Comparison of ENCODE assay signal across 11 cellular contexts in genomic region chr22:50192825-50193204, GRCh38. TPM values are rescaled to one million over a fixed set of nuclear protein-coding genes. Genes with fewer than 3 reads are reported as not detected.
DNase-seq lines count a peak whose midpoint lies in the region; ATAC-seq lines count a peak whose summit lies in the region.
"Had no signal": no experiment of that assay in that cellular context is flagged by ENCODE, and none has a peak within 500 bp of the region (broad histone marks: within the 10 kb centered on the region; RNA-seq: fewer than 3 reads in every experiment).

No MANE protein-coding gene starts in this region.

- H3K4me1 Mint-ChIP-seq in activated CD8-positive, alpha-beta memory T cell treated with anti-CD3 and anti-CD28 coated beads, Interleukin-2, amount 10 ng/mL, durations not matched to agents 7 days and 5 days = peaks cover 41% of the 10 kb centered on the region
- peaks cover 33% of the 10 kb centered on the region for H3K4me1 Mint-ChIP-seq in activated CD4-positive, alpha-beta T cell treated with anti-CD3 and anti-CD28 coated beads for 36 hours
- peaks cover 44 to 84% of the 10 kb centered on the region in 2 donors for H3K4me1 Mint-ChIP-seq in stimulated activated naive B cell treated with anti-CD40 and anti-IgM and Interleukin-4, amounts not matched to agents 10 μg/mL and 1 μg/mL and 100 μg/mL, for 72 hours

- peaks cover 19% of the 10 kb centered on the region for H3K36me3 Mint-ChIP-seq in activated CD8-positive, alpha-beta memory T cell treated with anti-CD3 and anti-CD28 coated beads, Interleukin-2, amount 10 ng/mL, durations not matched to agents 7 days and 5 days
- H3K36me3 Mint-ChIP-seq in activated CD4-positive, alpha-beta T cell treated with anti-CD3 and anti-CD28 coated beads for 36 hours (ENCODE audit: low read depth) = peaks cover 22% of the 10 kb centered on the region
- peaks cover 31 to 41% of the 10 kb centered on the region in 2 donors for H3K36me3 Mint-ChIP-seq in stimulated activated naive B cell treated with anti-CD40 and anti-IgM and Interleukin-4, amounts not matched to agents 10 μg/mL and 1 μg/mL and 100 μg/mL, for 72 hours

- peak overlapping the region; percentile 52 for H3K27ac ChIP-seq in caudate nucleus (ENCODE audit: low read depth, low read length)

- DNase-seq in activated CD8-positive, alpha-beta memory T cell treated with anti-CD3 and anti-CD28 coated beads, Interleukin-2, amount 10 ng/mL, durations not matched to agents 7 days and 5 days = peak; percentile 64
- no peak for DNase-seq in activated CD8-positive, alpha-beta memory T cell treated with anti-CD3 and anti-CD28 coated beads, Interleukin-2, amount 50 U/mL, for 48 hours
- DNase-seq in activated CD4-positive, alpha-beta T cell treated with anti-CD3 and anti-CD28 coated beads for 36 hours = peak; percentile 52
- DNase-seq in caudate nucleus (lab: John Stamatoyannopoulos, UW) (no peak), pons (ENCODE audit: low spot score) (no peak), medulla oblongata (ENCODE audit: extremely low spot score) (no peak)
- DNase-seq in stimulated activated naive B cell treated with anti-CD40 and anti-IgM and Interleukin-4, amounts not matched to agents 10 μg/mL and 1 μg/mL and 100 μg/mL, for 72 hours = no peak
- DNase-seq: activated CD4-positive, CD25-positive, alpha-beta regulatory T cell treated with anti-CD3 and anti-CD28 coated beads, Interleukin-2, amount 50 U/mL, for 72 hours; NCI-H2029 had no signal

- peak overlapping the region; percentile 88 for H3K4me3 Mint-ChIP-seq in activated CD8-positive, alpha-beta memory T cell treated with anti-CD3 and anti-CD28 coated beads, Interleukin-2, amount 10 ng/mL, durations not matched to agents 7 days and 5 days
- H3K4me3 Mint-ChIP-seq in activated CD4-positive, alpha-beta T cell treated with anti-CD3 and anti-CD28 coated beads for 36 hours = peak overlapping the region; percentile 83
- peak overlapping the region; percentile 90 to 92 for H3K4me3 Mint-ChIP-seq in stimulated activated naive B cell treated with anti-CD40 and anti-IgM and Interleukin-4, amounts not matched to agents 10 μg/mL and 1 μg/mL and 100 μg/mL, for 72 hours

- CTCF ChIA-PET in activated CD8-positive, alpha-beta memory T cell treated with anti-CD3 and anti-CD28 coated beads, Interleukin-2, amount 10 ng/mL, durations not matched to agents 7 days and 5 days (lab: Charles Lee) = interaction anchor here (0.8 kb wide), 1 partner anchor 20 kb away, joined by 3 read pairs; no protein-coding TSS in a partner anchor
- CTCF ChIA-PET in activated CD4-positive, alpha-beta T cell treated with anti-CD3 and anti-CD28 coated beads for 36 hours (lab: Charles Lee) = interaction anchor here (2.1 kb wide), 1 partner anchor 54 kb away, joined by 6 read pairs; no protein-coding TSS in a partner anchor

- H3K27ac Mint-ChIP-seq in activated CD8-positive, alpha-beta memory T cell treated with anti-CD3 and anti-CD28 coated beads, Interleukin-2, amount 10 ng/mL, durations not matched to agents 7 days and 5 days = peak overlapping the region; percentile 95
- H3K27ac Mint-ChIP-seq in activated CD4-positive, alpha-beta T cell treated with anti-CD3 and anti-CD28 coated beads for 36 hours = peak overlapping the region; percentile 94
- peak overlapping the region; percentile 100 for H3K27ac Mint-ChIP-seq in stimulated activated naive B cell treated with anti-CD40 and anti-IgM and Interleukin-4, amounts not matched to agents 10 μg/mL and 1 μg/mL and 100 μg/mL, for 72 hours

- no peaks in the 10 kb centered on the region for H3K9me3 Mint-ChIP-seq in activated CD8-positive, alpha-beta memory T cell treated with anti-CD3 and anti-CD28 coated beads, Interleukin-2, amount 10 ng/mL, durations not matched to agents 7 days and 5 days (ENCODE audit: low read depth)
- no peaks in the 10 kb centered on the region for H3K9me3 Mint-ChIP-seq in activated CD4-positive, alpha-beta T cell treated with anti-CD3 and anti-CD28 coated beads for 36 hours (ENCODE audit: low read depth)
- H3K9me3 Mint-ChIP-seq in stimulated activated naive B cell treated with anti-CD40 and anti-IgM and Interleukin-4, amounts not matched to agents 10 μg/mL and 1 μg/mL and 100 μg/mL, for 72 hours = no peaks in the 10 kb centered on the region

- intact Hi-C loops in activated CD4-positive, alpha-beta T cell treated with anti-CD3 and anti-CD28 coated beads for 36 hours (cut with DNase I, micrococcal nuclease) = loop anchor here in 1 of 2 experiments (5.0 to 10.0 kb wide), 3 partner anchors 46 to 258 kb away; no protein-coding TSS in a partner anchor

- no peak for ATAC-seq in activated CD8-positive, alpha-beta memory T cell treated with anti-CD3 and anti-CD28 coated beads, Interleukin-2, amount 10 ng/mL, durations not matched to agents 7 days and 5 days
- no peak for ATAC-seq in activated CD4-positive, alpha-beta T cell treated with anti-CD3 and anti-CD28 coated beads for 36 hours
- ATAC-seq in stimulated activated naive B cell treated with anti-CD40 and anti-IgM and Interleukin-4, amounts not matched to agents 10 μg/mL and 1 μg/mL and 100 μg/mL, for 72 hours (replicated peaks) = peak in 1 of 2 donors; percentile 7
- no peak for ATAC-seq in GM21786 (IDR thresholded peaks at IDR 0.05; ENCODE audit: unreplicated experiment)

- no peaks in the 10 kb centered on the region for H3K27me3 Mint-ChIP-seq in activated CD8-positive, alpha-beta memory T cell treated with anti-CD3 and anti-CD28 coated beads, Interleukin-2, amount 10 ng/mL, durations not matched to agents 7 days and 5 days
- no peaks in the 10 kb centered on the region for H3K27me3 Mint-ChIP-seq in activated CD4-positive, alpha-beta T cell treated with anti-CD3 and anti-CD28 coated beads for 36 hours
- no peaks in the 10 kb centered on the region for H3K27me3 Mint-ChIP-seq in stimulated activated naive B cell treated with anti-CD40 and anti-IgM and Interleukin-4, amounts not matched to agents 10 μg/mL and 1 μg/mL and 100 μg/mL, for 72 hours

- POLR2A ChIA-PET in activated CD4-positive, alpha-beta T cell treated with anti-CD3 and anti-CD28 coated beads for 36 hours (lab: Charles Lee) = no interaction called here

RNA-seq across cellular contexts. Expression of gene TRABD, which starts 7.1 kb away (rescaled TPM):
- 100 to 1,000 TPM; 141 to 177 TPM for total RNA-seq in activated CD8-positive, alpha-beta memory T cell treated with anti-CD3 and anti-CD28 coated beads, Interleukin-2, amount 10 ng/mL, durations not matched to agents 7 days and 5 days
- total RNA-seq in activated CD4-positive, alpha-beta T cell treated with anti-CD3 and anti-CD28 coated beads for 36 hours = 10 to 100 TPM; 60.7 to 74.5 TPM

RNA-seq across cellular contexts. Expression of gene SELENOO, which starts 8.0 kb away (rescaled TPM):
- total RNA-seq in activated CD8-positive, alpha-beta memory T cell treated with anti-CD3 and anti-CD28 coated beads, Interleukin-2, amount 10 ng/mL, durations not matched to agents 7 days and 5 days = 10 to 100 TPM; 30.0 to 35.6 TPM
- 10 to 100 TPM; 14.4 to 18.3 TPM for total RNA-seq in activated CD4-positive, alpha-beta T cell treated with anti-CD3 and anti-CD28 coated beads for 36 hours

RNA-seq across cellular contexts. Expression of gene PANX2, which starts 22.3 kb away (rescaled TPM):
- 1 to 10 TPM; 1.3 to 1.8 TPM for total RNA-seq in activated CD8-positive, alpha-beta memory T cell treated with anti-CD3 and anti-CD28 coated beads, Interleukin-2, amount 10 ng/mL, durations not matched to agents 7 days and 5 days
- total RNA-seq in activated CD4-positive, alpha-beta T cell treated with anti-CD3 and anti-CD28 coated beads for 36 hours = 1 to 10 TPM; 2.2 to 2.7 TPM
- total RNA-seq: RPMI7951 had no signal

RNA-seq across cellular contexts. Expression of gene TUBGCP6, which starts 52.0 kb away (rescaled TPM):
- total RNA-seq in activated CD8-positive, alpha-beta memory T cell treated with anti-CD3 and anti-CD28 coated beads, Interleukin-2, amount 10 ng/mL, durations not matched to agents 7 days and 5 days = 10 to 100 TPM; 60.9 to 72.0 TPM
- 10 to 100 TPM; 42.2 to 49.2 TPM for total RNA-seq in activated CD4-positive, alpha-beta T cell treated with anti-CD3 and anti-CD28 coated beads for 36 hours

RNA-seq across cellular contexts. Expression of gene HDAC10, which starts 58.2 kb away (rescaled TPM):
- 10 to 100 TPM; 75.2 to 96.3 TPM for total RNA-seq in activated CD8-positive, alpha-beta memory T cell treated with anti-CD3 and anti-CD28 coated beads, Interleukin-2, amount 10 ng/mL, durations not matched to agents 7 days and 5 days
- total RNA-seq in activated CD4-positive, alpha-beta T cell treated with anti-CD3 and anti-CD28 coated beads for 36 hours = 10 to 100 TPM; 33.5 to 41.5 TPM

Comparison
In these comparisons a context has a peak if more than half of its experiments do, and no peak if none do; other contexts are left out.
1. DNase-seq: peak in activated CD8-positive, alpha-beta memory T cell treated with anti-CD3 and anti-CD28 coated beads, Interleukin-2, amount 10 ng/mL, durations not matched to agents 7 days and 5 days (single experiment) and activated CD4-positive, alpha-beta T cell treated with anti-CD3 and anti-CD28 coated beads for 36 hours (single experiment); none in activated CD8-positive, alpha-beta memory T cell treated with anti-CD3 and anti-CD28 coated beads, Interleukin-2, amount 50 U/mL, for 48 hours (single experiment), caudate nucleus (0 of 61), stimulated activated naive B cell treated with anti-CD40 and anti-IgM and Interleukin-4, amounts not matched to agents 10 μg/mL and 1 μg/mL and 100 μg/mL, for 72 hours (single experiment), pons (single experiment) and medulla oblongata (single experiment).
2. Peak in every context shown above with its lines, with median percentiles within 50 percentile points of each other: H3K27ac Mint-ChIP-seq and H3K4me3 Mint-ChIP-seq.